16 cellular contexts compared by ENCODE assay signal in genomic region chr5:174998131-174998730, GRCh38.
DNase-seq lines count a peak whose midpoint lies in the region; ATAC-seq and TF ChIP-seq lines count a peak whose summit lies in the region.
"Had no signal": no experiment of that assay in that cellular context is flagged by ENCODE, and none has a peak within 500 bp of the region (broad histone marks: within the 10 kb centered on the region; RNA-seq: fewer than 3 reads in every experiment).

No MANE protein-coding gene starts in this region.

- no peaks in the 10 kb centered on the region for H3K9me3 ChIP-seq in CD8-positive, alpha-beta T cell (ENCODE audit: low read length)
- H3K9me3 ChIP-seq in OCI-LY7 (ENCODE audit: low read length) (no peaks in the 10 kb centered on the region), esophagus muscularis mucosa (peaks cover 0 to 16% (median 5%) of the 10 kb centered on the region in 4 donors)

- TF ChIP-seq POLR2A in esophagus muscularis mucosa (IDR thresholded peaks at IDR 0.05; ENCODE audit: low read depth), result no peak

- CTCF ChIA-PET in CD8-positive, alpha-beta T cell (lab: Charles Lee), result interaction anchor here (1.0 kb wide), 1 partner anchor 14 kb away, joined by 3 read pairs; no protein-coding TSS in a partner anchor
- CTCF ChIA-PET in OCI-LY7 (lab: Charles Lee; ENCODE audit: unreplicated experiment), result no interaction called here

- no peak overlapping the region for H3K4me2 ChIP-seq in OCI-LY7 (ENCODE audit: low read length)
- H3K4me2 ChIP-seq: PC-9 had no signal

- no peak overlapping the region for H3K27ac Mint-ChIP-seq in CD8-positive, alpha-beta T cell
- H3K27ac Mint-ChIP-seq: IgD-negative memory B cell had no signal

- TF ChIP-seq CTCF in CD8-positive, alpha-beta T cell (IDR thresholded peaks at IDR 0.05), result no peak
- TF ChIP-seq CTCF in GM12865 (IDR thresholded peaks at IDR 0.05; ENCODE audit: insufficient read depth, low read depth, low read length, missing control alignments) (no peak), OCI-LY7 (conservative IDR thresholded peaks at IDR 0.05; ENCODE audit: low read length) (no peak), esophagus muscularis mucosa (IDR thresholded peaks at IDR 0.05) (no peak)

- no peaks in the 10 kb centered on the region for H3K4me1 ChIP-seq in CD8-positive, alpha-beta T cell (ENCODE audit: insufficient read depth, low read length)
- no peaks in the 10 kb centered on the region for H3K4me1 ChIP-seq in OCI-LY7 (ENCODE audit: insufficient read depth, low read length, poor library complexity, severe bottlenecking)
- no peaks in the 10 kb centered on the region for H3K4me1 ChIP-seq in esophagus muscularis mucosa

- POLR2A ChIA-PET in CD8-positive, alpha-beta T cell (lab: Charles Lee), result no interaction called here
- POLR2A ChIA-PET in OCI-LY7 (lab: Charles Lee), result interaction anchor here (0.5 kb wide), 1 partner anchor 9 kb away, joined by 3 read pairs; no protein-coding TSS in a partner anchor

- no peaks in the 10 kb centered on the region for H3K9me2 ChIP-seq in OCI-LY7 (ENCODE audit: insufficient read depth, low read length)

- H3K79me2 ChIP-seq in OCI-LY7 (ENCODE audit: insufficient read depth, low read depth, low read length), result no peaks in the 10 kb centered on the region

- DNase-seq in CD8-positive, alpha-beta T cell, result no peak
- peak; percentile 9 for DNase-seq in GM12865 (ENCODE audit: low read depth)
- peak; percentile 1 for DNase-seq in OCI-LY7 (ENCODE audit: low spot score)
- DNase-seq in esophagus muscularis mucosa (ENCODE audit: extremely low spot score), result peak; percentile 14
- no peak for DNase-seq in NCI-H774 (lab: John Stamatoyannopoulos, UW)
- DNase-seq in caudate nucleus (lab: John Stamatoyannopoulos, UW), result no peak
- DNase-seq: DMS 273 treated with DMSO at 0.1 percent for 48 hours, H7, NCI-H1105 treated with DMSO at 0.1 percent for 48 hours, NCI-H187, NCI-H69, PC-9 had no signal

- intact Hi-C loops in CD8-positive, alpha-beta T cell (cut with DNase I, micrococcal nuclease), result no loop called here
- intact Hi-C loops in OCI-LY7 (cut with micrococcal nuclease; ENCODE audit: unreplicated experiment) (no loop called here), esophagus muscularis mucosa (cut with DNase I) (no loop called here)

- no peak for ATAC-seq in CD8-positive, alpha-beta T cell
- no peak for ATAC-seq in HG03521 (IDR thresholded peaks at IDR 0.05; ENCODE audit: unreplicated experiment)
- ATAC-seq: Right ventricle myocardium inferior had no signal

- WGBS in esophagus muscularis mucosa, result 72% methylated on average over 5 of the region's 5 CpGs

- peaks cover 4% of the 10 kb centered on the region for H3K27me3 ChIP-seq in CD8-positive, alpha-beta T cell (ENCODE audit: insufficient read depth, low read length)
- H3K27me3 ChIP-seq in esophagus muscularis mucosa, result peaks cover 0 to 4% (median 0%) of the 10 kb centered on the region in 4 donors

- peak overlapping the region; percentile 3 for H3K4me3 Mint-ChIP-seq in CD8-positive, alpha-beta T cell
- H3K4me3 Mint-ChIP-seq: IgD-negative memory B cell had no signal

- H3K4me3 ChIP-seq in CD8-positive, alpha-beta T cell (ENCODE audit: low read depth, low read length), result no peak overlapping the region
- H3K4me3 ChIP-seq in GM12865 (ENCODE audit: low read depth, low read length) (no peak overlapping the region), OCI-LY7 (ENCODE audit: low read depth, low read length, poor library complexity, severe bottlenecking) (no peak overlapping the region), esophagus muscularis mucosa (no peak overlapping the region)
- H3K4me3 ChIP-seq: PC-9, SK-N-MC had no signal

- peaks cover 10% of the 10 kb centered on the region for H3K9me3 Mint-ChIP-seq in CD8-positive, alpha-beta T cell

- H4K20me1 ChIP-seq in OCI-LY7 (ENCODE audit: insufficient read depth, low read length), result no peaks in the 10 kb centered on the region

- no peak overlapping the region for H3K27ac ChIP-seq in CD8-positive, alpha-beta T cell (ENCODE audit: low read depth, low read length)
- H3K27ac ChIP-seq in OCI-LY7 (ENCODE audit: low read depth, low read length, poor library complexity, severe bottlenecking) (no peak overlapping the region), esophagus muscularis mucosa (replicated peaks in 1 of 4) (no peak overlapping the region), caudate nucleus (ENCODE audit: low read depth, low read length) (no peak overlapping the region)
- H3K27ac ChIP-seq: PC-9, SK-N-MC had no signal

- no peak for TF ChIP-seq EP300 in esophagus muscularis mucosa (IDR thresholded peaks at IDR 0.05)

- no peaks in the 10 kb centered on the region for H3K36me3 ChIP-seq in CD8-positive, alpha-beta T cell (ENCODE audit: insufficient read depth, low read length)
- H3K36me3 ChIP-seq in OCI-LY7 (ENCODE audit: insufficient read depth, low read length), result no peaks in the 10 kb centered on the region
- H3K36me3 ChIP-seq in esophagus muscularis mucosa, result no peaks in the 10 kb centered on the region

- H2AFZ ChIP-seq in OCI-LY7 (ENCODE audit: low read length), result no peak overlapping the region
- H2AFZ ChIP-seq: PC-9 had no signal

- H3K4me1 Mint-ChIP-seq in CD8-positive, alpha-beta T cell (ENCODE audit: low read depth), result peaks cover 10% of the 10 kb centered on the region

- no peaks in the 10 kb centered on the region for H3K36me3 Mint-ChIP-seq in CD8-positive, alpha-beta T cell
- H3K36me3 Mint-ChIP-seq: IgD-negative memory B cell had no signal

- peaks cover 6% of the 10 kb centered on the region for H3K27me3 Mint-ChIP-seq in CD8-positive, alpha-beta T cell (ENCODE audit: low read depth)

- no TSS peak for BruUV-seq in OCI-LY7 (replicated peaks; lab: Mats Ljungman, UMichigan)

Comparison
In these comparisons a context has a peak if more than half of its experiments do, and no peak if none do; other contexts are left out.
1. DNase-seq: peak in GM12865 (single experiment), OCI-LY7 (single experiment) and esophagus muscularis mucosa (single experiment); none in CD8-positive, alpha-beta T cell (0 of 7), NCI-H774 (single experiment) and caudate nucleus (0 of 61).